In genomic region chr6:31727034-31727716, GRCh38 we compare ENCODE assay signal across 1 cellular context.
TF ChIP-seq lines count a peak whose summit lies in the region.

No MANE protein-coding gene starts in this region.

TF ChIP-seq in GM12878, 131 proteins besides CTCF, POLR2A, EP300 and RAD21:
- peak; percentile 71 for TF ChIP-seq CREB1 (IDR thresholded peaks at IDR 0.05; ENCODE audit: low read depth)
- TF ChIP-seq YY1 (IDR thresholded peaks at IDR 0.05; ENCODE audit: low read depth, low read length) = 0 out of 2 replicates have a peak, but pooled peaks have one; percentile 51
- peak; percentile 98 for TF ChIP-seq SPI1 (IDR thresholded peaks at IDR 0.05; ENCODE audit: borderline replicate concordance, insufficient read depth, low read depth, low read length)
- TF ChIP-seq, protein P1, sequence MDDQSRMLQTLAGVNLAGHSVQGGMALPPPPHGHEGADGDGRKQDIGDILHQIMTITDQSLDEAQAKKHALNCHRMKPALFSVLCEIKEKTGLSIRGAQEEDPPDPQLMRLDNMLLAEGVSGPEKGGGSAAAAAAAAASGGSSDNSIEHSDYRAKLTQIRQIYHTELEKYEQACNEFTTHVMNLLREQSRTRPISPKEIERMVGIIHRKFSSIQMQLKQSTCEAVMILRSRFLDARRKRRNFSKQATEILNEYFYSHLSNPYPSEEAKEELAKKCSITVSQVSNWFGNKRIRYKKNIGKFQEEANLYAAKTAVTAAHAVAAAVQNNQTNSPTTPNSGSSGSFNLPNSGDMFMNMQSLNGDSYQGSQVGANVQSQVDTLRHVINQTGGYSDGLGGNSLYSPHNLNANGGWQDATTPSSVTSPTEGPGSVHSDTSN (IDR thresholded peaks at IDR 0.05; ENCODE audit: insufficient replicate concordance, low read depth, low read length) = no peak
- peak; percentile 19; the same call in 1 of the 2 replicates for TF ChIP-seq IKZF1 (conservative IDR thresholded peaks at IDR 0.05)
- TF ChIP-seq, protein P2, sequence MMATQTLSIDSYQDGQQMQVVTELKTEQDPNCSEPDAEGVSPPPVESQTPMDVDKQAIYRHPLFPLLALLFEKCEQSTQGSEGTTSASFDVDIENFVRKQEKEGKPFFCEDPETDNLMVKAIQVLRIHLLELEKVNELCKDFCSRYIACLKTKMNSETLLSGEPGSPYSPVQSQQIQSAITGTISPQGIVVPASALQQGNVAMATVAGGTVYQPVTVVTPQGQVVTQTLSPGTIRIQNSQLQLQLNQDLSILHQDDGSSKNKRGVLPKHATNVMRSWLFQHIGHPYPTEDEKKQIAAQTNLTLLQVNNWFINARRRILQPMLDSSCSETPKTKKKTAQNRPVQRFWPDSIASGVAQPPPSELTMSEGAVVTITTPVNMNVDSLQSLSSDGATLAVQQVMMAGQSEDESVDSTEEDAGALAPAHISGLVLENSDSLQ (IDR thresholded peaks at IDR 0.05) = 0 out of 2 replicates have a peak, but pooled peaks have one; percentile 36
- peak; percentile 64; the same call in 1 of the 2 replicates for TF ChIP-seq CREM (IDR thresholded peaks at IDR 0.05; ENCODE audit: low read depth)
- TF ChIP-seq SP1 (IDR thresholded peaks at IDR 0.05; ENCODE audit: low read depth, low read length) = no peak
- 0 out of 2 replicates have a peak, but pooled peaks have one; percentile 82 for TF ChIP-seq TCF3 (IDR thresholded peaks at IDR 0.05; ENCODE audit: borderline replicate concordance, insufficient read depth, low read depth, low read length)
TF ChIP-seq in GM12878: peak in this region for 7.
